3 cellular contexts compared by ENCODE assay signal in the genomic region with DNA sequence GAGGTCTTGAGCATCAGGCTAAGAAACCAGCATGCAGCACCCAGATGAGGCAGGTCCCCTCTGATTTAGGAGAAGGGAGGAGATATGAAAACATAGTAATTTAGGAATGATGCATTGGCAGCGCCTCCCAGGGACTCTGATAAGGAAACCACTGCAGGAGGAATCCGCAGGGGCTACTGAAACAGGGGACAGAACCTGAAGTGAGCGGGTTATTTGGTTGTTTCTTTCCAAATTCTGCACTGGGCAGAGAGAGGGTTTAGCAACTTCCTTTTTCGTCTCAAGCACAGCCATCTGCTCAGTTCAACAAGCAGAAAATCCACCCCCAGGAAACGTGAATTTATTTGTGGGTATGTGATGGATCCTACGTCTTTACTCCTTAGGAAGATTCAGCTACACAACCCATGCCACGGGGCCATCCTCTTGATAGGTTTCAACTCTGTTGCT.
TF ChIP-seq lines count a peak whose summit lies in the region.

No MANE protein-coding gene starts in this region.

TF ChIP-seq in A549, 52 proteins besides CTCF, POLR2A, EP300 and RAD21:
- TF ChIP-seq RFX5 (IDR thresholded peaks at IDR 0.05) (no peak), PHF8 (IDR thresholded peaks at IDR 0.05; ENCODE audit: borderline replicate concordance, low read depth) (no peak), ZSCAN20 (CRISPR knock-in tag; IDR thresholded peaks at IDR 0.05) (no peak), USF2 (IDR thresholded peaks at IDR 0.05) (no peak), MAZ (IDR thresholded peaks at IDR 0.05; ENCODE audit: borderline replicate concordance, low read depth, low read length) (no peak), CHD4 (IDR thresholded peaks at IDR 0.05; ENCODE audit: borderline replicate concordance) (no peak), HOXA7 (CRISPR knock-in tag; IDR thresholded peaks at IDR 0.05) (no peak), HES2 (IDR thresholded peaks at IDR 0.05) (no peak)
- TF ChIP-seq, protein P1, sequence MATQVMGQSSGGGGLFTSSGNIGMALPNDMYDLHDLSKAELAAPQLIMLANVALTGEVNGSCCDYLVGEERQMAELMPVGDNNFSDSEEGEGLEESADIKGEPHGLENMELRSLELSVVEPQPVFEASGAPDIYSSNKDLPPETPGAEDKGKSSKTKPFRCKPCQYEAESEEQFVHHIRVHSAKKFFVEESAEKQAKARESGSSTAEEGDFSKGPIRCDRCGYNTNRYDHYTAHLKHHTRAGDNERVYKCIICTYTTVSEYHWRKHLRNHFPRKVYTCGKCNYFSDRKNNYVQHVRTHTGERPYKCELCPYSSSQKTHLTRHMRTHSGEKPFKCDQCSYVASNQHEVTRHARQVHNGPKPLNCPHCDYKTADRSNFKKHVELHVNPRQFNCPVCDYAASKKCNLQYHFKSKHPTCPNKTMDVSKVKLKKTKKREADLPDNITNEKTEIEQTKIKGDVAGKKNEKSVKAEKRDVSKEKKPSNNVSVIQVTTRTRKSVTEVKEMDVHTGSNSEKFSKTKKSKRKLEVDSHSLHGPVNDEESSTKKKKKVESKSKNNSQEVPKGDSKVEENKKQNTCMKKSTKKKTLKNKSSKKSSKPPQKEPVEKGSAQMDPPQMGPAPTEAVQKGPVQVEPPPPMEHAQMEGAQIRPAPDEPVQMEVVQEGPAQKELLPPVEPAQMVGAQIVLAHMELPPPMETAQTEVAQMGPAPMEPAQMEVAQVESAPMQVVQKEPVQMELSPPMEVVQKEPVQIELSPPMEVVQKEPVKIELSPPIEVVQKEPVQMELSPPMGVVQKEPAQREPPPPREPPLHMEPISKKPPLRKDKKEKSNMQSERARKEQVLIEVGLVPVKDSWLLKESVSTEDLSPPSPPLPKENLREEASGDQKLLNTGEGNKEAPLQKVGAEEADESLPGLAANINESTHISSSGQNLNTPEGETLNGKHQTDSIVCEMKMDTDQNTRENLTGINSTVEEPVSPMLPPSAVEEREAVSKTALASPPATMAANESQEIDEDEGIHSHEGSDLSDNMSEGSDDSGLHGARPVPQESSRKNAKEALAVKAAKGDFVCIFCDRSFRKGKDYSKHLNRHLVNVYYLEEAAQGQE (IDR thresholded peaks at IDR 0.05), result no peak
- TF ChIP-seq, protein P2, sequence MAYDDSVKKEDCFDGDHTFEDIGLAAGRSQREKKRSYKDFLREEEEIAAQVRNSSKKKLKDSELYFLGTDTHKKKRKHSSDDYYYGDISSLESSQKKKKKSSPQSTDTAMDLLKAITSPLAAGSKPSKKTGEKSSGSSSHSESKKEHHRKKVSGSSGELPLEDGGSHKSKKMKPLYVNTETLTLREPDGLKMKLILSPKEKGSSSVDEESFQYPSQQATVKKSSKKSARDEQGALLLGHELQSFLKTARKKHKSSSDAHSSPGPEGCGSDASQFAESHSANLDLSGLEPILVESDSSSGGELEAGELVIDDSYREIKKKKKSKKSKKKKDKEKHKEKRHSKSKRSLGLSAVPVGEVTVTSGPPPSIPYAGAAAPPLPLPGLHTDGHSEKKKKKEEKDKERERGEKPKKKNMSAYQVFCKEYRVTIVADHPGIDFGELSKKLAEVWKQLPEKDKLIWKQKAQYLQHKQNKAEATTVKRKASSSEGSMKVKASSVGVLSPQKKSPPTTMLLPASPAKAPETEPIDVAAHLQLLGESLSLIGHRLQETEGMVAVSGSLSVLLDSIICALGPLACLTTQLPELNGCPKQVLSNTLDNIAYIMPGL (CRISPR knock-in tag; IDR thresholded peaks at IDR 0.05; ENCODE audit: borderline replicate concordance), result no peak

TF ChIP-seq in HEK293, 187 proteins besides CTCF, POLR2A, EP300 and RAD21:
- TF ChIP-seq ZIC2 (tag by site-specific recombination; IDR thresholded peaks at IDR 0.05), result peak; percentile 94
- no peak for TF ChIP-seq PRDM10 (tag by site-specific recombination; IDR thresholded peaks at IDR 0.05)

TF ChIP-seq in H1, 55 proteins besides CTCF, POLR2A, EP300 and RAD21:
- TF ChIP-seq RFX5 (IDR thresholded peaks at IDR 0.05; ENCODE audit: borderline replicate concordance, low read depth, low read length) (no peak), ASH2L (IDR thresholded peaks at IDR 0.05; ENCODE audit: low read length) (no peak), SAP30 (IDR thresholded peaks at IDR 0.05; ENCODE audit: insufficient read depth, insufficient replicate concordance, low read length) (no peak), GABPA (IDR thresholded peaks at IDR 0.05; ENCODE audit: borderline replicate concordance, insufficient read depth, low read length) (no peak), CREB1 (IDR thresholded peaks at IDR 0.05) (no peak), BCL11A (IDR thresholded peaks at IDR 0.05; ENCODE audit: low read depth in 2 of 2, low read length in 2 of 2) (no peak), SIX5 (IDR thresholded peaks at IDR 0.05; ENCODE audit: low read depth, low read length) (no peak), HDAC2 (IDR thresholded peaks at IDR 0.05; ENCODE audit: borderline replicate concordance in 1 of 2, low read depth in 2 of 2, low read length in 2 of 2) (no peak), USF2 (IDR thresholded peaks at IDR 0.05; ENCODE audit: low read length) (no peak), RBBP5 (IDR thresholded peaks at IDR 0.05; ENCODE audit: borderline replicate concordance, low read depth, low read length) (no peak), CEBPB (IDR thresholded peaks at IDR 0.05; ENCODE audit: low read depth, low read length) (no peak), KDM5A (IDR thresholded peaks at IDR 0.05; ENCODE audit: low read length) (no peak), POLR2AphosphoS5 (IDR thresholded peaks at IDR 0.05; ENCODE audit: low read depth, low read length) (no peak), SP2 (IDR thresholded peaks at IDR 0.05; ENCODE audit: low read length) (no peak), EGR1 (IDR thresholded peaks at IDR 0.05; ENCODE audit: borderline replicate concordance, low read depth, low read length) (no peak)
